Comparison of ENCODE assay signal across 1 cellular context in the genomic region with DNA sequence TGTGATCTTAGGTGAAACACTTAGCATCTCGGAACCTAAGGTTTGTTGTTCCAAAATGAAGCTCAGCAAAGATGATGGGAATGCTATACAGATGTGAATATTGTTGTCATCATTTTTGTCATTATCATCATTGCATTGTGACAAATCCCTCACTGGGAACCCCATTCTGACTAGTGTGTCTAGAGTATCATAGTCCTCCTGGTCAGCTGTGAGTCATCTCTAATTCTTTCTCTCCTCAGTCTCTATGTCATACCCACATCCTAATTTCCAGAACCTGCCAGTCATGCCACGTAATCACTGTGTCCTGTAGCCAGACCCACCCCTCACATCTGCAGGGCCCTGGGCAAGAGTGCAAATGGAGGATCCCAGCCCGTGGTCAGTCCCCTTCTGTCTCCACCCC.
TF ChIP-seq lines count a peak whose summit lies in the region.

No MANE protein-coding gene starts in this region.

TF ChIP-seq in GM12878, 131 proteins besides CTCF, POLR2A, EP300 and RAD21 (continued from another document):
- TF ChIP-seq, protein P1, sequence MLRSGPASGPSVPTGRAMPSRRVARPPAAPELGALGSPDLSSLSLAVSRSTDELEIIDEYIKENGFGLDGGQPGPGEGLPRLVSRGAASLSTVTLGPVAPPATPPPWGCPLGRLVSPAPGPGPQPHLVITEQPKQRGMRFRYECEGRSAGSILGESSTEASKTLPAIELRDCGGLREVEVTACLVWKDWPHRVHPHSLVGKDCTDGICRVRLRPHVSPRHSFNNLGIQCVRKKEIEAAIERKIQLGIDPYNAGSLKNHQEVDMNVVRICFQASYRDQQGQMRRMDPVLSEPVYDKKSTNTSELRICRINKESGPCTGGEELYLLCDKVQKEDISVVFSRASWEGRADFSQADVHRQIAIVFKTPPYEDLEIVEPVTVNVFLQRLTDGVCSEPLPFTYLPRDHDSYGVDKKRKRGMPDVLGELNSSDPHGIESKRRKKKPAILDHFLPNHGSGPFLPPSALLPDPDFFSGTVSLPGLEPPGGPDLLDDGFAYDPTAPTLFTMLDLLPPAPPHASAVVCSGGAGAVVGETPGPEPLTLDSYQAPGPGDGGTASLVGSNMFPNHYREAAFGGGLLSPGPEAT (IDR thresholded peaks at IDR 0.05; ENCODE audit: low read depth), result no peak
- no peak for TF ChIP-seq SREBF1 (IDR thresholded peaks at IDR 0.05; ENCODE audit: low read length)
- TF ChIP-seq CREM (IDR thresholded peaks at IDR 0.05; ENCODE audit: low read depth), result peak; percentile 47; the same call in 1 of the 2 replicates
- TF ChIP-seq, protein P2, sequence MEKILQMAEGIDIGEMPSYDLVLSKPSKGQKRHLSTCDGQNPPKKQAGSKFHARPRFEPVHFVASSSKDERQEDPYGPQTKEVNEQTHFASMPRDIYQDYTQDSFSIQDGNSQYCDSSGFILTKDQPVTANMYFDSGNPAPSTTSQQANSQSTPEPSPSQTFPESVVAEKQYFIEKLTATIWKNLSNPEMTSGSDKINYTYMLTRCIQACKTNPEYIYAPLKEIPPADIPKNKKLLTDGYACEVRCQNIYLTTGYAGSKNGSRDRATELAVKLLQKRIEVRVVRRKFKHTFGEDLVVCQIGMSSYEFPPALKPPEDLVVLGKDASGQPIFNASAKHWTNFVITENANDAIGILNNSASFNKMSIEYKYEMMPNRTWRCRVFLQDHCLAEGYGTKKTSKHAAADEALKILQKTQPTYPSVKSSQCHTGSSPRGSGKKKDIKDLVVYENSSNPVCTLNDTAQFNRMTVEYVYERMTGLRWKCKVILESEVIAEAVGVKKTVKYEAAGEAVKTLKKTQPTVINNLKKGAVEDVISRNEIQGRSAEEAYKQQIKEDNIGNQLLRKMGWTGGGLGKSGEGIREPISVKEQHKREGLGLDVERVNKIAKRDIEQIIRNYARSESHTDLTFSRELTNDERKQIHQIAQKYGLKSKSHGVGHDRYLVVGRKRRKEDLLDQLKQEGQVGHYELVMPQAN (conservative IDR thresholded peaks at IDR 0.05), result no peak
- TF ChIP-seq SKIL (IDR thresholded peaks at IDR 0.05; ENCODE audit: low read depth, poor library complexity, severe bottlenecking), result no peak
- TF ChIP-seq, protein P3, sequence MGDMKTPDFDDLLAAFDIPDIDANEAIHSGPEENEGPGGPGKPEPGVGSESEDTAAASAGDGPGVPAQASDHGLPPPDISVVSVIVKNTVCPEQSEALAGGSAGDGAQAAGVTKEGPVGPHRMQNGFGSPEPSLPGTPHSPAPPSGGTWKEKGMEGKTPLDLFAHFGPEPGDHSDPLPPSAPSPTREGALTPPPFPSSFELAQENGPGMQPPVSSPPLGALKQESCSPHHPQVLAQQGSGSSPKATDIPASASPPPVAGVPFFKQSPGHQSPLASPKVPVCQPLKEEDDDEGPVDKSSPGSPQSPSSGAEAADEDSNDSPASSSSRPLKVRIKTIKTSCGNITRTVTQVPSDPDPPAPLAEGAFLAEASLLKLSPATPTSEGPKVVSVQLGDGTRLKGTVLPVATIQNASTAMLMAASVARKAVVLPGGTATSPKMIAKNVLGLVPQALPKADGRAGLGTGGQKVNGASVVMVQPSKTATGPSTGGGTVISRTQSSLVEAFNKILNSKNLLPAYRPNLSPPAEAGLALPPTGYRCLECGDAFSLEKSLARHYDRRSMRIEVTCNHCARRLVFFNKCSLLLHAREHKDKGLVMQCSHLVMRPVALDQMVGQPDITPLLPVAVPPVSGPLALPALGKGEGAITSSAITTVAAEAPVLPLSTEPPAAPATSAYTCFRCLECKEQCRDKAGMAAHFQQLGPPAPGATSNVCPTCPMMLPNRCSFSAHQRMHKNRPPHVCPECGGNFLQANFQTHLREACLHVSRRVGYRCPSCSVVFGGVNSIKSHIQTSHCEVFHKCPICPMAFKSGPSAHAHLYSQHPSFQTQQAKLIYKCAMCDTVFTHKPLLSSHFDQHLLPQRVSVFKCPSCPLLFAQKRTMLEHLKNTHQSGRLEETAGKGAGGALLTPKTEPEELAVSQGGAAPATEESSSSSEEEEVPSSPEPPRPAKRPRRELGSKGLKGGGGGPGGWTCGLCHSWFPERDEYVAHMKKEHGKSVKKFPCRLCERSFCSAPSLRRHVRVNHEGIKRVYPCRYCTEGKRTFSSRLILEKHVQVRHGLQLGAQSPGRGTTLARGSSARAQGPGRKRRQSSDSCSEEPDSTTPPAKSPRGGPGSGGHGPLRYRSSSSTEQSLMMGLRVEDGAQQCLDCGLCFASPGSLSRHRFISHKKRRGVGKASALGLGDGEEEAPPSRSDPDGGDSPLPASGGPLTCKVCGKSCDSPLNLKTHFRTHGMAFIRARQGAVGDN (IDR thresholded peaks at IDR 0.05), result no peak
- TF ChIP-seq RUNX3 (IDR thresholded peaks at IDR 0.05; ENCODE audit: low read length), result peak; percentile 6; the same call in 1 of the 2 replicates
- no peak for TF ChIP-seq SMC3 (IDR thresholded peaks at IDR 0.05; ENCODE audit: borderline replicate concordance, low read length)
- no peak for TF ChIP-seq KAT2A (conservative IDR thresholded peaks at IDR 0.05; ENCODE audit: control insufficient read depth, low read depth, low read length)
- TF ChIP-seq POU2F2 (IDR thresholded peaks at IDR 0.05; ENCODE audit: borderline replicate concordance, low read depth, low read length), result no peak
- TF ChIP-seq HDAC2 (IDR thresholded peaks at IDR 0.05), result no peak
- no peak for TF ChIP-seq BCL11A (IDR thresholded peaks at IDR 0.05; ENCODE audit: low read depth, low read length)
- TF ChIP-seq CREB1 (IDR thresholded peaks at IDR 0.05; ENCODE audit: low read depth), result peak; percentile 72
- TF ChIP-seq FOS (IDR thresholded peaks at IDR 0.05; ENCODE audit: borderline replicate concordance, extremely low read depth, insufficient read length), result no peak
- no peak for TF ChIP-seq RELA (IDR thresholded peaks at IDR 0.05; ENCODE audit: borderline replicate concordance, partially characterized antibody)
- TF ChIP-seq, protein P4, sequence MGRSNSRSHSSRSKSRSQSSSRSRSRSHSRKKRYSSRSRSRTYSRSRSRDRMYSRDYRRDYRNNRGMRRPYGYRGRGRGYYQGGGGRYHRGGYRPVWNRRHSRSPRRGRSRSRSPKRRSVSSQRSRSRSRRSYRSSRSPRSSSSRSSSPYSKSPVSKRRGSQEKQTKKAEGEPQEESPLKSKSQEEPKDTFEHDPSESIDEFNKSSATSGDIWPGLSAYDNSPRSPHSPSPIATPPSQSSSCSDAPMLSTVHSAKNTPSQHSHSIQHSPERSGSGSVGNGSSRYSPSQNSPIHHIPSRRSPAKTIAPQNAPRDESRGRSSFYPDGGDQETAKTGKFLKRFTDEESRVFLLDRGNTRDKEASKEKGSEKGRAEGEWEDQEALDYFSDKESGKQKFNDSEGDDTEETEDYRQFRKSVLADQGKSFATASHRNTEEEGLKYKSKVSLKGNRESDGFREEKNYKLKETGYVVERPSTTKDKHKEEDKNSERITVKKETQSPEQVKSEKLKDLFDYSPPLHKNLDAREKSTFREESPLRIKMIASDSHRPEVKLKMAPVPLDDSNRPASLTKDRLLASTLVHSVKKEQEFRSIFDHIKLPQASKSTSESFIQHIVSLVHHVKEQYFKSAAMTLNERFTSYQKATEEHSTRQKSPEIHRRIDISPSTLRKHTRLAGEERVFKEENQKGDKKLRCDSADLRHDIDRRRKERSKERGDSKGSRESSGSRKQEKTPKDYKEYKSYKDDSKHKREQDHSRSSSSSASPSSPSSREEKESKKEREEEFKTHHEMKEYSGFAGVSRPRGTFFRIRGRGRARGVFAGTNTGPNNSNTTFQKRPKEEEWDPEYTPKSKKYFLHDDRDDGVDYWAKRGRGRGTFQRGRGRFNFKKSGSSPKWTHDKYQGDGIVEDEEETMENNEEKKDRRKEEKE (IDR thresholded peaks at IDR 0.05), result no peak
- no peak for TF ChIP-seq JUNB (IDR thresholded peaks at IDR 0.05)
- no peak for TF ChIP-seq ZNF622 (IDR thresholded peaks at IDR 0.05)
- TF ChIP-seq, protein P5, sequence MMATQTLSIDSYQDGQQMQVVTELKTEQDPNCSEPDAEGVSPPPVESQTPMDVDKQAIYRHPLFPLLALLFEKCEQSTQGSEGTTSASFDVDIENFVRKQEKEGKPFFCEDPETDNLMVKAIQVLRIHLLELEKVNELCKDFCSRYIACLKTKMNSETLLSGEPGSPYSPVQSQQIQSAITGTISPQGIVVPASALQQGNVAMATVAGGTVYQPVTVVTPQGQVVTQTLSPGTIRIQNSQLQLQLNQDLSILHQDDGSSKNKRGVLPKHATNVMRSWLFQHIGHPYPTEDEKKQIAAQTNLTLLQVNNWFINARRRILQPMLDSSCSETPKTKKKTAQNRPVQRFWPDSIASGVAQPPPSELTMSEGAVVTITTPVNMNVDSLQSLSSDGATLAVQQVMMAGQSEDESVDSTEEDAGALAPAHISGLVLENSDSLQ (IDR thresholded peaks at IDR 0.05), result peak; percentile 39; the same call in 1 of the 2 replicates
- TF ChIP-seq, protein P6, sequence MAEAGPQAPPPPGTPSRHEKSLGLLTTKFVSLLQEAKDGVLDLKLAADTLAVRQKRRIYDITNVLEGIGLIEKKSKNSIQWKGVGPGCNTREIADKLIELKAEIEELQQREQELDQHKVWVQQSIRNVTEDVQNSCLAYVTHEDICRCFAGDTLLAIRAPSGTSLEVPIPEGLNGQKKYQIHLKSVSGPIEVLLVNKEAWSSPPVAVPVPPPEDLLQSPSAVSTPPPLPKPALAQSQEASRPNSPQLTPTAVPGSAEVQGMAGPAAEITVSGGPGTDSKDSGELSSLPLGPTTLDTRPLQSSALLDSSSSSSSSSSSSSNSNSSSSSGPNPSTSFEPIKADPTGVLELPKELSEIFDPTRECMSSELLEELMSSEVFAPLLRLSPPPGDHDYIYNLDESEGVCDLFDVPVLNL (IDR thresholded peaks at IDR 0.05; ENCODE audit: low read depth, low read length), result no peak
- TF ChIP-seq ZBTB40 (IDR thresholded peaks at IDR 0.05; ENCODE audit: borderline replicate concordance), result no peak
- TF ChIP-seq RAD51 (IDR thresholded peaks at IDR 0.05), result no peak
- TF ChIP-seq RCOR1 (conservative IDR thresholded peaks at IDR 0.05; ENCODE audit: low read depth, low read length), result no peak
- TF ChIP-seq SREBF2 (IDR thresholded peaks at IDR 0.05; ENCODE audit: low read length), result no peak
